25 cellular contexts compared by ENCODE assay signal in the genomic region with DNA sequence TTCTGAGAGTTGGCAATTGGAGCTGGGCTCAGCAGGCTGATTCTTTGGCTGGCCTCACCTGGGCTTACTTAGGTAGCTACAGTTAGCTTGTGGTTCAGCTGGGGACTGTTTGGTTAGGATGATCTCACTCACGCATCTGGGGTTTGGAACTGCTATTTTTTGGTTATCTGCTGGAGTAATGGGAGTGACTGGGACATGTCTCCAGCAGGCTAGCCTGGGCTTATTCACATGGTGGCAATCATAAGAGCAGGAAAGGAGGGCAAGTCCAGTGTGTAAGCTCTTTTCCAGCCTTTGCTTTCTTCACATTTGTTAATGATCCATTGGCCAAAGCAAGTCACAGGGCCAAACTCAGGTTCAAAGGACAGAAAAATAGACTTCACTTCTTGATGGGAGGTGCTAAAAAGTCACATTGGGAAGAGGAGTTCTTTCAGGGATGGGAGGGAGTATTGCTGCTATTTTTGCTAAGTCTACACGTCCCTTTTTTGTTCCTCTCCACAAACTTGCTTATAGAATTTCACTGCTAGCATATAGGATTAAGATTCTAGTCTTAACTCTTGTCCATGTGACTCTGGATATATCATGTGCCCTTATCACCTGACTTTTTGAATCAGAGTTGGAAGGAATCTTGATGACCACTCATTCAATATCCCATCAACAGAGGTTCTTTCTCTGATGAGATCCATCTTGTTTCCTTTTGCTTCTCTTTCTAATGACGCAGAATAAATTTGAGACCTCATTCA.
DNase-seq lines count a peak whose midpoint lies in the region; ATAC-seq, FAIRE-seq and TF ChIP-seq lines count a peak whose summit lies in the region.
"Had no signal": no experiment of that assay in that cellular context is flagged by ENCODE, and none has a peak within 500 bp of the region (broad histone marks: within the 10 kb centered on the region; RNA-seq: fewer than 3 reads in every experiment).

No MANE protein-coding gene starts in this region.

- peak overlapping the region; percentile 67; the same call in 2 of the 3 replicates for H2BK15ac ChIP-seq in IMR-90 (ENCODE audit: low read depth, low read length)

- TF ChIP-seq RAD21 in IMR-90 (IDR thresholded peaks at IDR 0.05; ENCODE audit: low read length) = no peak

- H4K5ac ChIP-seq in IMR-90 (ENCODE audit: low read depth, low read length) = peak overlapping the region; percentile 39

- H3K4me3 Mint-ChIP-seq in natural killer cell = no peak overlapping the region
- no peak overlapping the region for H3K4me3 Mint-ChIP-seq in stimulated activated memory B cell treated with anti-CD40 and anti-IgM and Interleukin-4, amounts not matched to agents 10 μg/mL and 1 μg/mL and 100 μg/mL, for 72 hours
- H3K4me3 Mint-ChIP-seq: activated naive CD4-positive, alpha-beta T cell treated with anti-CD3 and anti-CD28 coated beads, Interleukin-2, amount 10 ng/mL, durations not matched to agents 7 days and 5 days; activated T-cell treated with anti-CD3 and anti-CD28 coated beads, Interleukin-2, amount 50 U/mL, for 72 hours; CD4-positive, CD25-positive, alpha-beta regulatory T cell; central memory CD8-positive, alpha-beta T cell had no signal

- POLR2A ChIA-PET in IMR-90 (lab: Charles Lee; ENCODE audit: unreplicated experiment) = no interaction called here

- no peaks in the 10 kb centered on the region for H3K27me3 Mint-ChIP-seq in natural killer cell (ENCODE audit: low read depth in 2 of 2)
- H3K27me3 Mint-ChIP-seq in stimulated activated memory B cell treated with anti-CD40 and anti-IgM and Interleukin-4, amounts not matched to agents 10 μg/mL and 1 μg/mL and 100 μg/mL, for 72 hours = peaks cover 49% of the 10 kb centered on the region
- H3K27me3 Mint-ChIP-seq: CD4-positive, CD25-positive, alpha-beta regulatory T cell; central memory CD8-positive, alpha-beta T cell; T-cell had no signal

- peak overlapping the region; percentile 50 for H3K18ac ChIP-seq in IMR-90 (ENCODE audit: low read depth, low read length)

- H3K9ac ChIP-seq in IMR-90 (ENCODE audit: low read depth, low read length) (no peak overlapping the region), keratinocyte (ENCODE audit: control insufficient read depth, extremely low read depth, insufficient read depth, low read length) (peak overlapping the region; percentile 75)

- no peak overlapping the region for H3K27ac ChIP-seq in IMR-90 (ENCODE audit: insufficient read depth, low read length)
- H3K27ac ChIP-seq in SJSA1 = peak overlapping the region; percentile 40; the same call in 1 of the 2 replicates
- peak overlapping the region; percentile 94 for H3K27ac ChIP-seq in keratinocyte (ENCODE audit: control insufficient read depth, insufficient read depth, low read length)
- peak overlapping the region in 1 of 2 donors; percentile 75 for H3K27ac ChIP-seq in small intestine (ENCODE audit: low read depth in 1 of 2, low read length in 1 of 2)
- H3K27ac ChIP-seq: dorsolateral prefrontal cortex had no signal

- H4K20me1 ChIP-seq in IMR-90 (ENCODE audit: insufficient read depth, low read length) (no peaks in the 10 kb centered on the region), keratinocyte (ENCODE audit: control insufficient read depth, extremely low read depth, insufficient read depth, low read length) (no peaks in the 10 kb centered on the region)

- H4K8ac ChIP-seq in IMR-90 (ENCODE audit: low read depth in 2 of 2, low read length in 2 of 2) = peak overlapping the region; percentile 13 to 70; a peak in 2 of 4 replicates

- in situ Hi-C loops in IMR-90 (cut with MboI; ENCODE audit: low sequenced_read_pairs) = no loop called here

- H3K36me3 ChIP-seq in IMR-90 (ENCODE audit: control insufficient read depth, insufficient read depth, low read length) (no peaks in the 10 kb centered on the region), SJSA1 (no peaks in the 10 kb centered on the region), keratinocyte (ENCODE audit: control insufficient read depth in 2 of 2, extremely low read depth in 1 of 2, insufficient read depth in 2 of 2, low read length in 2 of 2) (no peaks in the 10 kb centered on the region), small intestine (ENCODE audit: control insufficient read depth in 2 of 2, insufficient read depth in 2 of 2, low read length in 2 of 2) (no peaks in the 10 kb centered on the region)

- H3K4me2 ChIP-seq in IMR-90 (ENCODE audit: low read depth, low read length) (no peak overlapping the region), keratinocyte (ENCODE audit: control insufficient read depth, extremely low read depth, insufficient read depth, low read depth, low read length) (peak overlapping the region; percentile 11)

- no peak overlapping the region for H3K27ac Mint-ChIP-seq in natural killer cell
- no peak overlapping the region for H3K27ac Mint-ChIP-seq in stimulated activated memory B cell treated with anti-CD40 and anti-IgM and Interleukin-4, amounts not matched to agents 10 μg/mL and 1 μg/mL and 100 μg/mL, for 72 hours
- H3K27ac Mint-ChIP-seq: activated naive CD4-positive, alpha-beta T cell treated with anti-CD3 and anti-CD28 coated beads, Interleukin-2, amount 10 ng/mL, durations not matched to agents 7 days and 5 days; activated T-cell treated with anti-CD3 and anti-CD28 coated beads, Interleukin-2, amount 50 U/mL, for 72 hours had no signal

- H3K9me3 ChIP-seq in IMR-90 (ENCODE audit: control insufficient read depth, insufficient read depth, low read length) (no peaks in the 10 kb centered on the region), SJSA1 (replicated peaks) (no peaks in the 10 kb centered on the region), keratinocyte (ENCODE audit: control insufficient read depth, low read depth, low read length) (no peaks in the 10 kb centered on the region), small intestine (ENCODE audit: control insufficient read depth, low read depth) (no peaks in the 10 kb centered on the region)

- peak overlapping the region; percentile 67 for H3K14ac ChIP-seq in IMR-90 (replicated peaks; ENCODE audit: low read depth, low read length)

- peak overlapping the region; percentile 10 for H2BK5ac ChIP-seq in IMR-90 (ENCODE audit: low read depth, low read length, poor library complexity, severe bottlenecking)

- H3K9me1 ChIP-seq in IMR-90 (ENCODE audit: insufficient read depth, low read length) = peaks cover 13% of the 10 kb centered on the region
- H3K9me1 ChIP-seq in keratinocyte (ENCODE audit: control insufficient read depth, extremely low read depth, insufficient read depth, low read length) = no peaks in the 10 kb centered on the region

- H3K79me1 ChIP-seq in IMR-90 (ENCODE audit: low read depth in 1 of 2, low read length in 2 of 2) = no peaks in the 10 kb centered on the region

- no peaks in the 10 kb centered on the region for H3K79me2 ChIP-seq in keratinocyte (ENCODE audit: control insufficient read depth, insufficient read depth, low read length)

- DNase-seq in IMR-90 = no peak
- DNase-seq in SJSA1 (ENCODE audit: low read depth in 1 of 2, low spot score in 2 of 2) = no peak
- no peak for DNase-seq in keratinocyte (ENCODE audit: low read depth, low spot score)
- DNase-seq in small intestine = peak; percentile 75
- no peak for DNase-seq in NK-92 treated with Interleukin-12 subunit alpha and Interleukin-12 subunit beta, amount 100 ng/mL, for 24 hours (lab: John Stamatoyannopoulos, UW)
- no peak for DNase-seq in natural killer cell
- DNase-seq: activated CD4-positive, alpha-beta T cell treated with anti-CD3 and anti-CD28 coated beads for 4 hours; activated naive CD4-positive, alpha-beta T cell treated with anti-CD3 and anti-CD28 coated beads, Interleukin-2, amount 10 ng/mL, durations not matched to agents 7 days and 5 days; activated T-cell treated with anti-CD3 and anti-CD28 coated beads, Interleukin-2, amount 50 U/mL, for 72 hours; anterior cingulate cortex; CD4-positive, CD25-positive, alpha-beta regulatory T cell; foreskin fibroblast; hippocampal formation; KBM-7; NCI-H1694 treated with DMSO at 0.1 percent for 48 hours; NCI-H526 treated with DMSO at 0.1 percent for 48 hours; retina; SHP77 treated with DMSO at 0.1 percent for 48 hours; stimulated activated CD8-positive, alpha-beta memory T cell treated with anti-CD3 and anti-CD28 coated beads, Interleukin-4, amount 100 ng/mL, for 48 hours; T-cell had no signal

- peak overlapping the region; percentile 75 for H3K4ac ChIP-seq in IMR-90 (ENCODE audit: low read depth, low read length)

- H3K36me3 Mint-ChIP-seq in natural killer cell = no peaks in the 10 kb centered on the region
- no peaks in the 10 kb centered on the region for H3K36me3 Mint-ChIP-seq in stimulated activated memory B cell treated with anti-CD40 and anti-IgM and Interleukin-4, amounts not matched to agents 10 μg/mL and 1 μg/mL and 100 μg/mL, for 72 hours
- H3K36me3 Mint-ChIP-seq: activated naive CD4-positive, alpha-beta T cell treated with anti-CD3 and anti-CD28 coated beads, Interleukin-2, amount 10 ng/mL, durations not matched to agents 7 days and 5 days; CD4-positive, CD25-positive, alpha-beta regulatory T cell; T-cell had no signal

- peak overlapping the region; percentile 41 for H2AK5ac ChIP-seq in IMR-90 (ENCODE audit: low read depth, low read length)

- peak overlapping the region; percentile 38 for H2BK120ac ChIP-seq in IMR-90 (ENCODE audit: low read depth, low read length)

- CTCF ChIA-PET in IMR-90 (lab: Yijun Ruan, JAX) = no interaction called here

- dilution Hi-C loops in IMR-90 (cut with HindIII; ENCODE audit: low sequenced_read_pairs, unreplicated experiment) = no loop called here
- dilution Hi-C loops in keratinocyte (cut with MboI; ENCODE audit: extremely low pct_ligation_motif_present, low sequenced_read_pairs) = no loop called here

- H2AK9ac ChIP-seq in IMR-90 (replicated peaks; ENCODE audit: low read depth, low read length, poor library complexity) = no peak overlapping the region

- TF ChIP-seq CTCF in IMR-90 (conservative IDR thresholded peaks at IDR 0.05; ENCODE audit: low read depth, low read length) = no peak
- no peak for TF ChIP-seq CTCF in keratinocyte (optimal IDR thresholded peaks at IDR 0.05 in 1 of 3, IDR thresholded peaks at IDR 0.05 in 1 of 3, conservative IDR thresholded peaks at IDR 0.05 in 1 of 3; ENCODE audit: extremely low read depth in 1 of 3, insufficient read depth in 2 of 3, low read length in 3 of 3)
- TF ChIP-seq CTCF in natural killer cell (IDR thresholded peaks at IDR 0.05) = no peak

- H4K91ac ChIP-seq in IMR-90 (ENCODE audit: insufficient read depth, low read depth, low read length) = peak overlapping the region; percentile 43; the same call in 1 of the 2 replicates

- 100% methylated on average over 1 of the region's 3 CpGs; no CpG with 5 or more reads in 1 of the 2 experiments for WGBS in IMR-90 (ENCODE audit: extremely low coverage in 2 of 2, insufficient read length in 1 of 2), 2 experiments
- WGBS in small intestine, 3 donors = 81 to 88% (median 86%) methylated on average over 3 of the region's 3 CpGs

- peaks cover 15% of the 10 kb centered on the region for H3K4me1 ChIP-seq in IMR-90 (ENCODE audit: control insufficient read depth, insufficient read depth, low read length)
- peaks cover 25% of the 10 kb centered on the region for H3K4me1 ChIP-seq in SJSA1 (replicated peaks)
- H3K4me1 ChIP-seq in keratinocyte (ENCODE audit: control insufficient read depth, extremely low read depth, insufficient read depth, low read length) = peaks cover 42% of the 10 kb centered on the region
- H3K4me1 ChIP-seq in small intestine (ENCODE audit: control insufficient read depth in 2 of 2, insufficient read depth in 1 of 2, low read depth in 1 of 2, low read length in 1 of 2) = no peaks in the 10 kb centered on the region

- ATAC-seq in IMR-90 (ENCODE audit: low read depth) (no peak), natural killer cell (no peak)
- ATAC-seq in stimulated activated memory B cell treated with anti-CD40 and anti-IgM and Interleukin-4, amounts not matched to agents 10 μg/mL and 1 μg/mL and 100 μg/mL, for 72 hours = no peak
- ATAC-seq: activated T-cell treated with anti-CD3 and anti-CD28 coated beads, Interleukin-2, amount 50 U/mL, for 72 hours; T-cell had no signal

- no TSS peak for BruUV-seq in IMR-90 (replicated peaks; lab: Mats Ljungman, UMichigan)

- H3K9me3 Mint-ChIP-seq in natural killer cell = no peaks in the 10 kb centered on the region
- H3K9me3 Mint-ChIP-seq in stimulated activated memory B cell treated with anti-CD40 and anti-IgM and Interleukin-4, amounts not matched to agents 10 μg/mL and 1 μg/mL and 100 μg/mL, for 72 hours = no peaks in the 10 kb centered on the region
- H3K9me3 Mint-ChIP-seq: activated naive CD4-positive, alpha-beta T cell treated with anti-CD3 and anti-CD28 coated beads, Interleukin-2, amount 10 ng/mL, durations not matched to agents 7 days and 5 days; activated T-cell treated with anti-CD3 and anti-CD28 coated beads, Interleukin-2, amount 50 U/mL, for 72 hours; CD4-positive, CD25-positive, alpha-beta regulatory T cell; central memory CD8-positive, alpha-beta T cell; T-cell had no signal

- peaks cover 10 to 29% of the 10 kb centered on the region in 2 donors for H3K4me1 Mint-ChIP-seq in natural killer cell
- H3K4me1 Mint-ChIP-seq in stimulated activated memory B cell treated with anti-CD40 and anti-IgM and Interleukin-4, amounts not matched to agents 10 μg/mL and 1 μg/mL and 100 μg/mL, for 72 hours = peaks cover 17% of the 10 kb centered on the region

- no peak overlapping the region for H3K4me3 ChIP-seq in IMR-90 (ENCODE audit: insufficient read depth, low read depth, low read length)
- H3K4me3 ChIP-seq in SJSA1 = no peak overlapping the region
- H3K4me3 ChIP-seq in keratinocyte (ENCODE audit: control insufficient read depth in 2 of 3, extremely low read depth in 1 of 3, insufficient read depth in 2 of 3, low read depth in 1 of 3, low read length in 3 of 3) = no peak overlapping the region
- H3K4me3 ChIP-seq in small intestine (ENCODE audit: low read depth in 1 of 2, low read length in 2 of 2) = no peak overlapping the region
- H3K4me3 ChIP-seq: dorsolateral prefrontal cortex had no signal

- peak; percentile 89 for FAIRE-seq in keratinocyte (lab: Jason Lieb, UNC)
- no peak for FAIRE-seq in small intestine (lab: Jason Lieb, UNC)
- FAIRE-seq: H1, islet of Langerhans had no signal

- H2BK20ac ChIP-seq in IMR-90 (ENCODE audit: low read depth, low read length) = peak overlapping the region; percentile 69

- no peak overlapping the region for H3K56ac ChIP-seq in IMR-90 (ENCODE audit: extremely low read depth, insufficient read depth, low read length)

- H3K27me3 ChIP-seq in IMR-90 (ENCODE audit: control insufficient read depth, insufficient read depth, low read length) = no peaks in the 10 kb centered on the region; the same call in 1 of the 2 replicates
- no peaks in the 10 kb centered on the region for H3K27me3 ChIP-seq in SJSA1 (replicated peaks)
- no peaks in the 10 kb centered on the region for H3K27me3 ChIP-seq in keratinocyte (ENCODE audit: control insufficient read depth, extremely low read depth, insufficient read depth, low read length)
- no peaks in the 10 kb centered on the region for H3K27me3 ChIP-seq in small intestine (ENCODE audit: control insufficient read depth in 2 of 2, insufficient read depth in 2 of 2, low read length in 2 of 2)
- H3K27me3 ChIP-seq: dorsolateral prefrontal cortex had no signal

- H2AFZ ChIP-seq in IMR-90 (replicated peaks; ENCODE audit: low read length, poor library complexity) (peak overlapping the region; percentile 11), keratinocyte (ENCODE audit: control insufficient read depth, low read length) (peak overlapping the region; percentile 1)

- intact Hi-C loops in IMR-90 (cut with micrococcal nuclease) = no loop called here
- intact Hi-C loops in natural killer cell (cut with micrococcal nuclease) = no loop called here

- peak overlapping the region; percentile 50; the same call in 1 of the 2 replicates for H3K23ac ChIP-seq in IMR-90 (ENCODE audit: low read depth, low read length)

- no peak for TF ChIP-seq POLR2A in IMR-90 (IDR thresholded peaks at IDR 0.05; ENCODE audit: low read depth, low read length)
